Comparison of ENCODE assay signal across 14 cellular contexts in the genomic region with DNA sequence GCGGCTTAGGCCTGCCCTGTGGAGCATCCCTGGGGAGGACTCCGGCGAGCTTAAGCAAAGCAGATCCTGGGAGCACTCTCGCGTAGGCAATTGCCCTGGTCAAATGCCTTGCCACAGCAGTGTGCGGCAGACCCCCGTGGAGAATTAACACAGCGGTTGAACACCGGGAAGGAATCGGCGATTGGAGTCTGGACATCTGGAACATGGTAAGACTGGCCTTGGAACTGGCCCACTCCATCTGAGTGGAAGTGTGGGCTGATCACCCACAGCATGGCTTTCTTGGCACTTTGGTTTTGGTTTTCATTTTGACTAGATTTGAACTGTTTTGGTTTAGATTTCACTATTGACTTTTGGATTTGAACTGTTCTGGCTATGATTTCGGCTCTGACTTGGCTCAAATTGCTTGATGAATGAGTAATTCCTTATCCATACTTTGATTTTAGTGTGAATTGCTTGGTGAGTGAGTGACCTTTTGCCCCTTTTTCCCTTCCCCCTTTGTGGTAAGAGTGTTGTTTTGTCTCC.
DNase-seq lines count a peak whose midpoint lies in the region; ATAC-seq, FAIRE-seq and TF ChIP-seq lines count a peak whose summit lies in the region.
"Had no signal": no experiment of that assay in that cellular context is flagged by ENCODE, and none has a peak within 500 bp of the region (broad histone marks: within the 10 kb centered on the region; RNA-seq: fewer than 3 reads in every experiment).

No MANE protein-coding gene starts in this region.

- H3K27ac ChIP-seq in left ventricle myocardium inferior (replicated peaks), result no peak overlapping the region
- no peak overlapping the region for H3K27ac ChIP-seq in OCI-LY7 (ENCODE audit: low read depth, low read length, poor library complexity, severe bottlenecking)

- DNase-seq in GM12892 (ENCODE audit: insufficient read length) (no peak), GM19239 (ENCODE audit: insufficient read length, low spot score) (no peak), endothelial cell (ENCODE audit: low spot score) (no peak), NCI-H524 (lab: John Stamatoyannopoulos, UW) (no peak), left ventricle myocardium inferior (no peak), OCI-LY7 (ENCODE audit: low spot score) (no peak)
- no peak for DNase-seq in activated CD4-positive, alpha-beta memory T cell treated with anti-CD3 and anti-CD28 coated beads for 36 hours
- DNase-seq: activated CD4-positive, alpha-beta memory T cell treated with anti-CD3 and anti-CD28 coated beads, Interleukin-2, amount 10 ng/mL, durations not matched to agents 7 days and 5 days; activated naive CD4-positive, alpha-beta T cell; DND-41; H9; naive thymus-derived CD8-positive, alpha-beta T cell had no signal

- H3K9me3 ChIP-seq in left ventricle myocardium inferior (replicated peaks), result peaks cover 58% of the 10 kb centered on the region
- H3K9me3 ChIP-seq in OCI-LY7 (ENCODE audit: low read length), result peaks cover 30% of the 10 kb centered on the region

- intact Hi-C loops in activated CD4-positive, alpha-beta memory T cell treated with anti-CD3 and anti-CD28 coated beads for 36 hours (cut with micrococcal nuclease), result no loop called here
- intact Hi-C loops in left ventricle myocardium inferior (cut with micrococcal nuclease), result no loop called here
- intact Hi-C loops in OCI-LY7 (cut with micrococcal nuclease; ENCODE audit: unreplicated experiment), result no loop called here

- no TSS peak for BruUV-seq in OCI-LY7 (replicated peaks; lab: Mats Ljungman, UMichigan)

- H3K36me3 ChIP-seq in left ventricle myocardium inferior (peaks cover 2% of the 10 kb centered on the region), OCI-LY7 (ENCODE audit: insufficient read depth, low read length) (peaks cover 17% of the 10 kb centered on the region)

- H3K36me3 Mint-ChIP-seq in endothelial cell (ENCODE audit: low read depth, unreplicated experiment), result peaks cover 37% of the 10 kb centered on the region
- peaks cover 82% of the 10 kb centered on the region for H3K36me3 Mint-ChIP-seq in activated CD4-positive, alpha-beta memory T cell treated with anti-CD3 and anti-CD28 coated beads for 36 hours

- H3K27ac Mint-ChIP-seq in endothelial cell (ENCODE audit: unreplicated experiment), result peak overlapping the region; percentile 78
- H3K27ac Mint-ChIP-seq in activated CD4-positive, alpha-beta memory T cell treated with anti-CD3 and anti-CD28 coated beads for 36 hours, result no peak overlapping the region
- H3K27ac Mint-ChIP-seq: activated CD4-positive, alpha-beta memory T cell treated with anti-CD3 and anti-CD28 coated beads, Interleukin-2, amount 10 ng/mL, durations not matched to agents 7 days and 5 days; H9 had no signal

- H3K9me2 ChIP-seq in OCI-LY7 (ENCODE audit: insufficient read depth, low read length), result no peaks in the 10 kb centered on the region

- H2AFZ ChIP-seq in OCI-LY7 (ENCODE audit: low read length), result no peak overlapping the region

- peaks cover 5% of the 10 kb centered on the region for H3K9me3 Mint-ChIP-seq in endothelial cell (ENCODE audit: unreplicated experiment)
- peaks cover 63% of the 10 kb centered on the region for H3K9me3 Mint-ChIP-seq in activated CD4-positive, alpha-beta memory T cell treated with anti-CD3 and anti-CD28 coated beads for 36 hours

- no peaks in the 10 kb centered on the region for H4K20me1 ChIP-seq in OCI-LY7 (ENCODE audit: insufficient read depth, low read length)

- H3K4me2 ChIP-seq in OCI-LY7 (ENCODE audit: low read length), result no peak overlapping the region

- H3K4me3 ChIP-seq in left ventricle myocardium inferior (no peak overlapping the region), OCI-LY7 (ENCODE audit: low read depth, low read length, poor library complexity, severe bottlenecking) (no peak overlapping the region)

- H3K27me3 Mint-ChIP-seq in endothelial cell (ENCODE audit: unreplicated experiment), result peaks cover 5% of the 10 kb centered on the region
- H3K27me3 Mint-ChIP-seq in activated CD4-positive, alpha-beta memory T cell treated with anti-CD3 and anti-CD28 coated beads for 36 hours, result no peaks in the 10 kb centered on the region
- H3K27me3 Mint-ChIP-seq: activated CD4-positive, alpha-beta memory T cell treated with anti-CD3 and anti-CD28 coated beads, Interleukin-2, amount 10 ng/mL, durations not matched to agents 7 days and 5 days; naive thymus-derived CD8-positive, alpha-beta T cell had no signal

- peak; percentile 14 for FAIRE-seq in GM12892 (lab: Jason Lieb, UNC)
- peak; percentile 76 for FAIRE-seq in GM19239 (lab: Jason Lieb, UNC)

- POLR2A ChIA-PET in activated CD4-positive, alpha-beta memory T cell treated with anti-CD3 and anti-CD28 coated beads for 36 hours (lab: Charles Lee), result no interaction called here
- POLR2A ChIA-PET in OCI-LY7 (lab: Charles Lee), result no interaction called here

- no peak for TF ChIP-seq POLR2A in GM12892 (IDR thresholded peaks at IDR 0.05; ENCODE audit: low read depth, low read length)

- ATAC-seq in HG02798 (IDR thresholded peaks at IDR 0.05; ENCODE audit: poor library complexity, unreplicated experiment), result peak; percentile 52
- ATAC-seq: naive thymus-derived CD8-positive, alpha-beta T cell; sciatic nerve had no signal

- no peaks in the 10 kb centered on the region for H3K4me1 Mint-ChIP-seq in endothelial cell (ENCODE audit: unreplicated experiment)
- peaks cover 10% of the 10 kb centered on the region for H3K4me1 Mint-ChIP-seq in activated CD4-positive, alpha-beta memory T cell treated with anti-CD3 and anti-CD28 coated beads for 36 hours (ENCODE audit: low read depth)
- H3K4me1 Mint-ChIP-seq: H9 had no signal

- no peaks in the 10 kb centered on the region for H3K79me2 ChIP-seq in OCI-LY7 (ENCODE audit: insufficient read depth, low read depth, low read length)

- H3K4me3 Mint-ChIP-seq in endothelial cell (ENCODE audit: unreplicated experiment), result no peak overlapping the region
- no peak overlapping the region for H3K4me3 Mint-ChIP-seq in activated CD4-positive, alpha-beta memory T cell treated with anti-CD3 and anti-CD28 coated beads for 36 hours
- H3K4me3 Mint-ChIP-seq: activated CD4-positive, alpha-beta memory T cell treated with anti-CD3 and anti-CD28 coated beads, Interleukin-2, amount 10 ng/mL, durations not matched to agents 7 days and 5 days; H9; naive thymus-derived CD8-positive, alpha-beta T cell had no signal

- CTCF ChIA-PET in activated CD4-positive, alpha-beta memory T cell treated with anti-CD3 and anti-CD28 coated beads for 36 hours (lab: Charles Lee), result no interaction called here
- CTCF ChIA-PET in OCI-LY7 (lab: Charles Lee; ENCODE audit: unreplicated experiment), result no interaction called here

- H3K4me1 ChIP-seq in left ventricle myocardium inferior (no peaks in the 10 kb centered on the region), OCI-LY7 (ENCODE audit: insufficient read depth, low read length, poor library complexity, severe bottlenecking) (no peaks in the 10 kb centered on the region)

- TF ChIP-seq CTCF in endothelial cell (IDR thresholded peaks at IDR 0.05; ENCODE audit: unreplicated experiment) (no peak), left ventricle myocardium inferior (IDR thresholded peaks at IDR 0.05; ENCODE audit: borderline replicate concordance) (no peak), OCI-LY7 (conservative IDR thresholded peaks at IDR 0.05; ENCODE audit: low read length) (no peak)

- H3K27me3 ChIP-seq in left ventricle myocardium inferior (ENCODE audit: low read depth), result no peaks in the 10 kb centered on the region
